ENCODE assay signal across 32 cellular contexts in the genomic region with DNA sequence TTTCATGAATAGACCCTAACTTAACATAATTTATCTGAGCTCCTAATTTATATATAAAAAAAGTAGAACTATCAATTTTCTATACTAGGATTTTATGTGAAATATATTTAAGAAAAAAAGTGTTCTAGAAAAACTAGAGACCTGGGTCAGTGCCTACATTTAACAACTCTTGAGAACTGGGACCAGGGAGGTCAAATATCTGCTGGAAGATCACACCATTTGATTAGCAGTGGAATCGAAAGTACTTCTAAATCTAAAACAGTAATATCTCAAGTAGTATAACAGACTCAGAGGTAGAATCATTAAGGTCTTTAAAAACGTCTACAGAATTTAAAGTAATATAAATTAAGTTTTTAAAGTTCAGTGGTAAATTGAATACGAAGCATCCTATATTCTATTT. TPM values are rescaled to one million over a fixed set of nuclear protein-coding genes. Genes with fewer than 3 reads are reported as not detected.
DNase-seq lines count a peak whose midpoint lies in the region; ATAC-seq, FAIRE-seq and TF ChIP-seq lines count a peak whose summit lies in the region.
"Had no signal": no experiment of that assay in that cellular context is flagged by ENCODE, and none has a peak within 500 bp of the region (broad histone marks: within the 10 kb centered on the region; RNA-seq: fewer than 3 reads in every experiment).

No MANE protein-coding gene starts in this region.

- H3K23me2 ChIP-seq in H9 (ENCODE audit: insufficient read length, low read depth, low read length, poor library complexity, severe bottlenecking), result no peaks in the 10 kb centered on the region

- peaks cover 19% of the 10 kb centered on the region for H3K4me1 ChIP-seq in keratinocyte (ENCODE audit: control insufficient read depth, extremely low read depth, insufficient read depth, low read length)
- H3K4me1 ChIP-seq in heart right ventricle, result peaks cover 0 to 71% (median 51%) of the 10 kb centered on the region in 9 donors
- H3K4me1 ChIP-seq in H9 (ENCODE audit: insufficient read depth, low read length), result no peaks in the 10 kb centered on the region

- H3K9me3 ChIP-seq in keratinocyte (ENCODE audit: control insufficient read depth, low read depth, low read length) (no peaks in the 10 kb centered on the region), heart right ventricle (peaks cover 0 to 9% (median 0%) of the 10 kb centered on the region in 11 donors), H9 (ENCODE audit: control insufficient read depth, low read depth, low read length) (no peaks in the 10 kb centered on the region)
- H3K9me3 ChIP-seq: colonic mucosa, esophagus muscularis mucosa, gastrocnemius medialis, left lung, vagina had no signal

- FAIRE-seq in keratinocyte (lab: Jason Lieb, UNC), result no peak
- FAIRE-seq: bronchial epithelial cell, H54 had no signal

- no peak overlapping the region for H2BK20ac ChIP-seq in H9 (ENCODE audit: low read depth, low read length, poor library complexity, severe bottlenecking)

- H3K4me1 Mint-ChIP-seq in activated naive CD4-positive, alpha-beta T cell treated with anti-CD3 and anti-CD28 coated beads, Interleukin-2, amount 50 U/mL, for 24 hours, result peaks cover 91% of the 10 kb centered on the region
- H3K4me1 Mint-ChIP-seq in activated naive CD4-positive, alpha-beta T cell treated with anti-CD3 and anti-CD28 coated beads for 36 hours (ENCODE audit: low read depth), result peaks cover 79% of the 10 kb centered on the region
- peaks cover 51% of the 10 kb centered on the region for H3K4me1 Mint-ChIP-seq in activated T-helper 17 cell treated with anti-CD3 and anti-CD28 coated beads, Interleukin-2, amount 50 U/mL, for 72 hours
- peaks cover 22 to 23% of the 10 kb centered on the region in 2 experiments for H3K4me1 Mint-ChIP-seq in H9

- H2BK5ac ChIP-seq in H9 (ENCODE audit: insufficient read length, low read length), result no peak overlapping the region

- no peak overlapping the region for H3K14ac ChIP-seq in H9 (ENCODE audit: insufficient read depth, low read length)

- H3K4me3 ChIP-seq in keratinocyte (ENCODE audit: control insufficient read depth in 2 of 3, extremely low read depth in 1 of 3, insufficient read depth in 2 of 3, low read depth in 1 of 3, low read length in 3 of 3), result no peak overlapping the region
- no peak overlapping the region for H3K4me3 ChIP-seq in heart right ventricle
- H3K4me3 ChIP-seq: colonic mucosa, esophagus muscularis mucosa, hepatocyte, left lung, vagina had no signal

- H3K9ac ChIP-seq in keratinocyte (ENCODE audit: control insufficient read depth, extremely low read depth, insufficient read depth, low read length) (no peak overlapping the region), H9 (ENCODE audit: extremely low read depth, insufficient read length, low read length) (no peak overlapping the region)

- TF ChIP-seq CTCF in keratinocyte (optimal IDR thresholded peaks at IDR 0.05 in 1 of 3, IDR thresholded peaks at IDR 0.05 in 1 of 3, conservative IDR thresholded peaks at IDR 0.05 in 1 of 3; ENCODE audit: extremely low read depth in 1 of 3, insufficient read depth in 2 of 3, low read length in 3 of 3) (no peak), heart right ventricle (IDR thresholded peaks at IDR 0.05) (no peak), H9 (conservative IDR thresholded peaks at IDR 0.05) (no peak)

- peak overlapping the region; percentile 52 for H3K27ac Mint-ChIP-seq in activated naive CD4-positive, alpha-beta T cell treated with anti-CD3 and anti-CD28 coated beads, Interleukin-2, amount 50 U/mL, for 24 hours
- H3K27ac Mint-ChIP-seq in activated naive CD4-positive, alpha-beta T cell treated with anti-CD3 and anti-CD28 coated beads for 36 hours, result no peak overlapping the region
- no peak overlapping the region for H3K27ac Mint-ChIP-seq in activated T-helper 17 cell treated with anti-CD3 and anti-CD28 coated beads, Interleukin-2, amount 50 U/mL, for 72 hours
- H3K27ac Mint-ChIP-seq in H9, result no peak overlapping the region
- H3K27ac Mint-ChIP-seq: activated CD4-positive, alpha-beta T cell treated with anti-CD3 and anti-CD28 coated beads, Interleukin-2, amount 10 ng/mL, durations not matched to agents 7 days and 5 days; activated T-helper 1 cell treated with anti-CD3 and anti-CD28 coated beads, Interleukin-12 subunit alpha, Interleukin-12 subunit beta, Interleukin-2, Interleukin-4 antibody, amounts not matched to agents 30 ng/mL and 10 ng/mL and 1 ng/mL, durations not matched to agents 14 hours and 24 hours and 36 hours; B cell; stimulated activated naive CD8-positive, alpha-beta T cell treated with anti-CD3 and anti-CD28 coated beads, Interleukin-15, Interleukin-2, amounts not matched to agents 100 ng/mL and 50 ng/mL, for 24 hours had no signal

- H3K36me3 Mint-ChIP-seq in activated naive CD4-positive, alpha-beta T cell treated with anti-CD3 and anti-CD28 coated beads, Interleukin-2, amount 50 U/mL, for 24 hours, result peaks cover 14% of the 10 kb centered on the region
- H3K36me3 Mint-ChIP-seq in activated naive CD4-positive, alpha-beta T cell treated with anti-CD3 and anti-CD28 coated beads for 36 hours (ENCODE audit: low read depth), result peaks cover 23% of the 10 kb centered on the region
- peaks cover 47% of the 10 kb centered on the region for H3K36me3 Mint-ChIP-seq in activated T-helper 17 cell treated with anti-CD3 and anti-CD28 coated beads, Interleukin-2, amount 50 U/mL, for 72 hours (ENCODE audit: low read depth)
- peaks cover 0 to 10% (median 4%) of the 10 kb centered on the region in 3 experiments; a peak in 4 of 7 replicates for H3K36me3 Mint-ChIP-seq in H9 (ENCODE audit: insufficient read depth in 1 of 3, low read depth in 3 of 3)

- no peak overlapping the region for H3K4me3 Mint-ChIP-seq in activated naive CD4-positive, alpha-beta T cell treated with anti-CD3 and anti-CD28 coated beads, Interleukin-2, amount 50 U/mL, for 24 hours
- no peak overlapping the region for H3K4me3 Mint-ChIP-seq in activated naive CD4-positive, alpha-beta T cell treated with anti-CD3 and anti-CD28 coated beads for 36 hours
- no peak overlapping the region for H3K4me3 Mint-ChIP-seq in activated T-helper 17 cell treated with anti-CD3 and anti-CD28 coated beads, Interleukin-2, amount 50 U/mL, for 72 hours
- no peak overlapping the region for H3K4me3 Mint-ChIP-seq in H9
- H3K4me3 Mint-ChIP-seq: activated CD4-positive, alpha-beta T cell treated with anti-CD3 and anti-CD28 coated beads, Interleukin-2, amount 10 ng/mL, durations not matched to agents 7 days and 5 days; activated T-helper 1 cell treated with anti-CD3 and anti-CD28 coated beads, Interleukin-12 subunit alpha, Interleukin-12 subunit beta, Interleukin-2, Interleukin-4 antibody, amounts not matched to agents 30 ng/mL and 10 ng/mL and 1 ng/mL, durations not matched to agents 14 hours and 24 hours and 36 hours; B cell; stimulated activated naive CD8-positive, alpha-beta T cell treated with anti-CD3 and anti-CD28 coated beads, Interleukin-15, Interleukin-2, amounts not matched to agents 100 ng/mL and 50 ng/mL, for 24 hours had no signal

- intact Hi-C loops in activated naive CD4-positive, alpha-beta T cell treated with anti-CD3 and anti-CD28 coated beads for 36 hours (cut with micrococcal nuclease), result loop anchor here (2.0 kb wide), 1 partner anchor 13 kb away; no protein-coding TSS in a partner anchor
- intact Hi-C loops in heart right ventricle (cut with DNase I), result loop anchor here in 1 of 10 donors (5.0 kb wide), 1 partner anchor 35 kb away; a partner anchor contains a TSS

- 35 to 45% methylated on average over 3 of the region's 3 CpGs for WGBS in heart right ventricle, 2 donors
- no CpG with 5 or more reads among the region's 3 CpGs for WGBS in H9 (ENCODE audit: extremely low coverage, insufficient read length, low lambda C conversion rate)

- no peak overlapping the region for H2AFZ ChIP-seq in keratinocyte (ENCODE audit: control insufficient read depth, low read length)
- H2AFZ ChIP-seq in H9 (ENCODE audit: low read length), result no peak overlapping the region
- H2AFZ ChIP-seq: hepatocyte had no signal

- no peaks in the 10 kb centered on the region for H3K9me1 ChIP-seq in keratinocyte (ENCODE audit: control insufficient read depth, extremely low read depth, insufficient read depth, low read length)

- H2AK5ac ChIP-seq in H9 (ENCODE audit: insufficient read length, low read length), result no peak overlapping the region

- no peak for DNase-seq in activated naive CD4-positive, alpha-beta T cell treated with anti-CD3 and anti-CD28 coated beads for 36 hours
- DNase-seq in keratinocyte (ENCODE audit: low read depth, low spot score), result no peak
- no peak for DNase-seq in heart right ventricle
- no peak for DNase-seq in H9
- no peak for DNase-seq in NCI-H524 treated with DMSO at 0.1 percent for 48 hours (lab: John Stamatoyannopoulos, UW)
- no peak for DNase-seq in activated CD4-positive, CD25-positive, alpha-beta regulatory T cell treated with anti-CD3 and anti-CD28 coated beads, Interleukin-2, amount 50 U/mL, for 72 hours
- DNase-seq: activated CD4-positive, alpha-beta T cell treated with anti-CD3 and anti-CD28 coated beads, Interleukin-2, amount 10 ng/mL, durations not matched to agents 7 days and 5 days; activated naive CD4-positive, alpha-beta T cell treated with anti-CD3 and anti-CD28 coated beads, Interleukin-2, amount 50 U/mL, for 16 hours; anterior cingulate cortex; colonic mucosa; DMS53; effector memory CD8-positive, alpha-beta T cell; gastrocnemius medialis; KBM-7; left lung; naive thymus-derived CD8-positive, alpha-beta T cell; NCI-H1436 treated with DMSO at 0.1 percent for 48 hours; NCI-H2107; NCI-H446; nucleus accumbens; Right ventricle myocardium superior; WERI-Rb-1 had no signal

- H4K20me1 ChIP-seq in keratinocyte (ENCODE audit: control insufficient read depth, extremely low read depth, insufficient read depth, low read length) (no peaks in the 10 kb centered on the region), H9 (ENCODE audit: control insufficient read depth, insufficient read depth, insufficient read length) (no peaks in the 10 kb centered on the region)

- H3K27ac ChIP-seq in keratinocyte (ENCODE audit: control insufficient read depth, insufficient read depth, low read length) (peak overlapping the region; percentile 18), heart right ventricle (no peak overlapping the region), H9 (ENCODE audit: insufficient read length, low read depth, low read length) (no peak overlapping the region)
- H3K27ac ChIP-seq: colonic mucosa, esophagus muscularis mucosa, hepatocyte, left lung, vagina, WERI-Rb-1 had no signal

- no peak overlapping the region for H2BK120ac ChIP-seq in H9 (ENCODE audit: low read depth, low read length, poor library complexity, severe bottlenecking)

- CTCF ChIA-PET in activated naive CD4-positive, alpha-beta T cell treated with anti-CD3 and anti-CD28 coated beads for 36 hours (lab: Charles Lee), result interaction anchor here (0.6 kb wide), 1 partner anchor 453 kb away, joined by 3 read pairs; no protein-coding TSS in a partner anchor

- peak; percentile 31 for ATAC-seq in activated T-helper 17 cell treated with anti-CD3 and anti-CD28 coated beads, Interleukin-2, amount 50 U/mL, for 72 hours (replicated peaks)
- ATAC-seq in heart right ventricle, result no peak
- ATAC-seq: effector memory CD8-positive, alpha-beta T cell; gastrocnemius medialis; left lung; naive thymus-derived CD8-positive, alpha-beta T cell had no signal

- no peak overlapping the region for H3K23ac ChIP-seq in H9 (ENCODE audit: insufficient read length, low read depth, low read length)

- H3K4me2 ChIP-seq in keratinocyte (ENCODE audit: control insufficient read depth, extremely low read depth, insufficient read depth, low read depth, low read length) (peak overlapping the region; percentile 38), H9 (ENCODE audit: insufficient read depth, insufficient read length, low read length) (no peak overlapping the region)
- H3K4me2 ChIP-seq: hepatocyte had no signal

- H4K8ac ChIP-seq in H9 (replicated peaks; ENCODE audit: insufficient read length, low read depth, low read length), result no peak overlapping the region

- no peak overlapping the region for H3K4ac ChIP-seq in H9 (ENCODE audit: low read depth, low read length)

- H3K9me3 Mint-ChIP-seq in activated naive CD4-positive, alpha-beta T cell treated with anti-CD3 and anti-CD28 coated beads, Interleukin-2, amount 50 U/mL, for 24 hours, result no peaks in the 10 kb centered on the region
- H3K9me3 Mint-ChIP-seq in activated naive CD4-positive, alpha-beta T cell treated with anti-CD3 and anti-CD28 coated beads for 36 hours, result no peaks in the 10 kb centered on the region
- H3K9me3 Mint-ChIP-seq in activated T-helper 17 cell treated with anti-CD3 and anti-CD28 coated beads, Interleukin-2, amount 50 U/mL, for 72 hours, result no peaks in the 10 kb centered on the region
- no peaks in the 10 kb centered on the region; a peak in 1 of 5 replicates for H3K9me3 Mint-ChIP-seq in H9
- H3K9me3 Mint-ChIP-seq: activated CD4-positive, alpha-beta T cell treated with anti-CD3 and anti-CD28 coated beads, Interleukin-2, amount 10 ng/mL, durations not matched to agents 7 days and 5 days; activated T-helper 1 cell treated with anti-CD3 and anti-CD28 coated beads, Interleukin-12 subunit alpha, Interleukin-12 subunit beta, Interleukin-2, Interleukin-4 antibody, amounts not matched to agents 30 ng/mL and 10 ng/mL and 1 ng/mL, durations not matched to agents 14 hours and 24 hours and 36 hours; effector memory CD8-positive, alpha-beta T cell; stimulated activated naive CD8-positive, alpha-beta T cell treated with anti-CD3 and anti-CD28 coated beads, Interleukin-15, Interleukin-2, amounts not matched to agents 100 ng/mL and 50 ng/mL, for 24 hours had no signal

- H3K27me3 Mint-ChIP-seq in activated naive CD4-positive, alpha-beta T cell treated with anti-CD3 and anti-CD28 coated beads, Interleukin-2, amount 50 U/mL, for 24 hours, result no peaks in the 10 kb centered on the region
- H3K27me3 Mint-ChIP-seq in activated naive CD4-positive, alpha-beta T cell treated with anti-CD3 and anti-CD28 coated beads for 36 hours (ENCODE audit: low read depth), result no peaks in the 10 kb centered on the region
- no peaks in the 10 kb centered on the region for H3K27me3 Mint-ChIP-seq in activated T-helper 17 cell treated with anti-CD3 and anti-CD28 coated beads, Interleukin-2, amount 50 U/mL, for 72 hours
- H3K27me3 Mint-ChIP-seq in H9 (ENCODE audit: low read depth), result no peaks in the 10 kb centered on the region
- H3K27me3 Mint-ChIP-seq: activated CD4-positive, alpha-beta T cell treated with anti-CD3 and anti-CD28 coated beads, Interleukin-2, amount 10 ng/mL, durations not matched to agents 7 days and 5 days; B cell; effector memory CD8-positive, alpha-beta T cell; naive thymus-derived CD8-positive, alpha-beta T cell; stimulated activated naive CD8-positive, alpha-beta T cell treated with anti-CD3 and anti-CD28 coated beads, Interleukin-15, Interleukin-2, amounts not matched to agents 100 ng/mL and 50 ng/mL, for 24 hours had no signal

- no peak overlapping the region for H2BK12ac ChIP-seq in H9 (ENCODE audit: insufficient read length, low read depth, low read length)

- peaks cover 0 to 3% of the 10 kb centered on the region in 2 experiments for H3K36me3 ChIP-seq in keratinocyte (ENCODE audit: control insufficient read depth in 2 of 2, extremely low read depth in 1 of 2, insufficient read depth in 2 of 2, low read length in 2 of 2)
- H3K36me3 ChIP-seq in heart right ventricle, result peaks cover 0 to 16% (median 0%) of the 10 kb centered on the region in 9 donors
- H3K36me3 ChIP-seq: colonic mucosa, gastrocnemius medialis, vagina had no signal

- H3K18ac ChIP-seq in H9 (ENCODE audit: insufficient read length, low read depth, low read length), result no peak overlapping the region

- no peak overlapping the region for H3K56ac ChIP-seq in H9 (ENCODE audit: insufficient read length, low read depth, low read length)

- H4K5ac ChIP-seq in H9 (ENCODE audit: insufficient read length, low read depth, low read length), result no peak overlapping the region

- H3K79me1 ChIP-seq in H9 (ENCODE audit: insufficient read depth, low read depth, low read length, poor library complexity, severe bottlenecking), result peaks cover 6% of the 10 kb centered on the region

- no peak overlapping the region for H4K91ac ChIP-seq in H9 (ENCODE audit: insufficient read length, low read depth, low read length)

- dilution Hi-C loops in keratinocyte (cut with MboI; ENCODE audit: extremely low pct_ligation_motif_present, low sequenced_read_pairs), result no loop called here

- no peak overlapping the region for H2BK15ac ChIP-seq in H9 (ENCODE audit: low read depth, low read length)

- H3K27me3 ChIP-seq in keratinocyte (ENCODE audit: control insufficient read depth, extremely low read depth, insufficient read depth, low read length), result no peaks in the 10 kb centered on the region
- no peaks in the 10 kb centered on the region for H3K27me3 ChIP-seq in heart right ventricle
- H3K27me3 ChIP-seq in H9 (ENCODE audit: insufficient read depth, low read length), result no peaks in the 10 kb centered on the region
- H3K27me3 ChIP-seq: colonic mucosa, esophagus muscularis mucosa, gastrocnemius medialis, hepatocyte, left lung, vagina had no signal

- H3K79me2 ChIP-seq in keratinocyte (ENCODE audit: control insufficient read depth, insufficient read depth, low read length), result peaks cover 96% of the 10 kb centered on the region
- H3K79me2 ChIP-seq in H9 (ENCODE audit: insufficient read depth, low read length), result peaks cover 31% of the 10 kb centered on the region; the same call in 1 of the 2 replicates

- no peak overlapping the region for H3T11ph ChIP-seq in H9 (ENCODE audit: low read length)

RNA-seq across cellular contexts. Expression of a gene that starts 34.6 kb away (rescaled TPM):
- 10 to 100 TPM; 61.3 to 63.5 TPM for total RNA-seq in activated naive CD4-positive, alpha-beta T cell treated with anti-CD3 and anti-CD28 coated beads for 36 hours
- 10 to 100 TPM; 54.1 to 70.0 TPM for total RNA-seq in activated T-helper 17 cell treated with anti-CD3 and anti-CD28 coated beads, Interleukin-2, amount 50 U/mL, for 72 hours
- polyA plus RNA-seq in keratinocyte (10.1 to 28.5 TPM (median 21.6 TPM) in 3 replicates), heart right ventricle (10 to 100 TPM in 1 of 2 donors, 1 to 10 TPM in 1; 8.4 to 13.3 TPM)
- 36.9 TPM for polyA plus RNA-seq in keratinocyte (2011; ENCODE audit: low read depth)
- polyA plus RNA-seq in keratinocyte (2011; cell fraction: cytosol; rRNA removed), result 14.2 and 29.6 TPM in 2 replicates
- polyA plus RNA-seq in keratinocyte (2011; cell fraction: nucleus; rRNA removed), result 15.9 and 20.8 TPM in 2 replicates
- 29.9 and 37.5 TPM in 2 replicates for polyA plus RNA-seq in keratinocyte (2012; ENCODE audit: low replicate concordance)
- 5.2 to 31.0 TPM (median 12.3 TPM) in 3 replicates for polyA minus RNA-seq in keratinocyte
- polyA minus RNA-seq in keratinocyte (2011; cell fraction: cytosol; rRNA and poly(A)+ RNA removed), result 22.6 TPM
- polyA minus RNA-seq in keratinocyte (2011; cell fraction: nucleus; rRNA and poly(A)+ RNA removed), result 13.1 and 22.5 TPM in 2 replicates
- total RNA-seq in heart right ventricle (10 to 100 TPM; 32.5 to 46.1 (median 39.3) TPM), H9 (2021) (71.8 and 74.2 TPM in 2 replicates)
